22 cellular contexts compared by ENCODE assay signal in genomic region chr14:74784634-74785033, GRCh38. TPM values are rescaled to one million over a fixed set of nuclear protein-coding genes. Genes with fewer than 3 reads are reported as not detected.
DNase-seq lines count a peak whose midpoint lies in the region; ATAC-seq and TF ChIP-seq lines count a peak whose summit lies in the region.
"Had no signal": no experiment of that assay in that cellular context is flagged by ENCODE, and none has a peak within 500 bp of the region (broad histone marks: within the 10 kb centered on the region; RNA-seq: fewer than 3 reads in every experiment).

No MANE protein-coding gene starts in this region.

- H3K27me3 ChIP-seq in DND-41 (ENCODE audit: insufficient read depth, low read length, poor library complexity), result no peaks in the 10 kb centered on the region
- H3K27me3 ChIP-seq: BLaER1 treated with 17β-estradiol and CSF1 and Interleukin-3, amounts not matched to agents 10 nM and 100 nM; colonic mucosa; suprapubic skin; uterus had no signal

- no peak for DNase-seq in activated naive CD4-positive, alpha-beta T cell treated with anti-CD3 and anti-CD28 coated beads, Interleukin-2, amount 50 U/mL, for 16 hours
- DNase-seq in DND-41, result no peak
- DNase-seq in activated naive CD8-positive, alpha-beta T cell treated with anti-CD3 and anti-CD28 coated beads, Interleukin-2, amount 10 ng/mL, durations not matched to agents 7 days and 5 days, result no peak
- DNase-seq in progenitor cell of endocrine pancreas (ENCODE audit: low spot score, unreplicated experiment), result no peak
- no peak for DNase-seq in retina
- DNase-seq in NCI-H1417 treated with DMSO at 0.1 percent for 48 hours (lab: John Stamatoyannopoulos, UW), result no peak
- DNase-seq in SHP77 treated with DMSO at 0.1 percent for 48 hours (lab: John Stamatoyannopoulos, UW), result no peak
- DNase-seq: activated CD4-positive, alpha-beta T cell treated with anti-CD3 and anti-CD28 coated beads for 4 hours; activated CD8-positive, alpha-beta memory T cell treated with anti-CD3 and anti-CD28 coated beads, Interleukin-2, amount 50 U/mL, for 4 hours; colonic mucosa; DMS153; GDM1; NCI-H146; nucleus accumbens; SHP77; stimulated activated CD4-positive, alpha-beta T cell treated with anti-CD3 and anti-CD28 coated beads, Interleukin-15, amount 100 ng/mL, for 24 hours; uterus had no signal

- H3K27ac ChIP-seq in DND-41 (ENCODE audit: low read length), result no peak overlapping the region
- H3K27ac ChIP-seq: BLaER1 treated with 17β-estradiol and CSF1 and Interleukin-3, amounts not matched to agents 10 nM and 100 nM; colonic mucosa; HL-60; suprapubic skin; uterus had no signal

- no peaks in the 10 kb centered on the region for H3K27me3 Mint-ChIP-seq in activated naive CD4-positive, alpha-beta T cell treated with anti-CD3 and anti-CD28 coated beads, Interleukin-2, amount 50 U/mL, for 24 hours
- no peaks in the 10 kb centered on the region for H3K27me3 Mint-ChIP-seq in activated naive CD8-positive, alpha-beta T cell treated with anti-CD3 and anti-CD28 coated beads, Interleukin-2, amount 10 ng/mL, durations not matched to agents 7 days and 5 days
- H3K27me3 Mint-ChIP-seq in progenitor cell of endocrine pancreas, result no peaks in the 10 kb centered on the region

- H3K27ac Mint-ChIP-seq in activated naive CD4-positive, alpha-beta T cell treated with anti-CD3 and anti-CD28 coated beads, Interleukin-2, amount 50 U/mL, for 24 hours, result peak overlapping the region; percentile 52
- H3K27ac Mint-ChIP-seq in activated naive CD8-positive, alpha-beta T cell treated with anti-CD3 and anti-CD28 coated beads, Interleukin-2, amount 10 ng/mL, durations not matched to agents 7 days and 5 days, result no peak overlapping the region
- peak overlapping the region; percentile 88 for H3K27ac Mint-ChIP-seq in progenitor cell of endocrine pancreas

- ATAC-seq in DND-41 (ENCODE audit: insufficient read depth, low read depth), result peak; percentile 52; the same call in 1 of the 3 replicates
- ATAC-seq in activated naive CD8-positive, alpha-beta T cell treated with anti-CD3 and anti-CD28 coated beads, Interleukin-2, amount 10 ng/mL, durations not matched to agents 7 days and 5 days (ENCODE audit: low read depth), result peak; percentile 79
- ATAC-seq: K562 had no signal

- H3K9me3 Mint-ChIP-seq in activated naive CD4-positive, alpha-beta T cell treated with anti-CD3 and anti-CD28 coated beads, Interleukin-2, amount 50 U/mL, for 24 hours, result no peaks in the 10 kb centered on the region
- no peaks in the 10 kb centered on the region for H3K9me3 Mint-ChIP-seq in activated naive CD8-positive, alpha-beta T cell treated with anti-CD3 and anti-CD28 coated beads, Interleukin-2, amount 10 ng/mL, durations not matched to agents 7 days and 5 days
- no peaks in the 10 kb centered on the region for H3K9me3 Mint-ChIP-seq in progenitor cell of endocrine pancreas (ENCODE audit: low read depth)

- H3K4me1 Mint-ChIP-seq in activated naive CD4-positive, alpha-beta T cell treated with anti-CD3 and anti-CD28 coated beads, Interleukin-2, amount 50 U/mL, for 24 hours, result peaks cover 43% of the 10 kb centered on the region
- H3K4me1 Mint-ChIP-seq in activated naive CD8-positive, alpha-beta T cell treated with anti-CD3 and anti-CD28 coated beads, Interleukin-2, amount 10 ng/mL, durations not matched to agents 7 days and 5 days, result peaks cover 22% of the 10 kb centered on the region
- peaks cover 4% of the 10 kb centered on the region for H3K4me1 Mint-ChIP-seq in progenitor cell of endocrine pancreas (ENCODE audit: low read depth)

- peaks cover 87% of the 10 kb centered on the region for H3K36me3 ChIP-seq in DND-41 (ENCODE audit: insufficient read depth, low read length)
- H3K36me3 ChIP-seq: uterus had no signal

- no peak overlapping the region for H3K9ac ChIP-seq in DND-41 (ENCODE audit: low read depth, low read length)
- H3K9ac ChIP-seq: BLaER1 treated with 17β-estradiol and CSF1 and Interleukin-3, amounts not matched to agents 10 nM and 100 nM had no signal

- no peak for TF ChIP-seq CTCF in DND-41 (IDR thresholded peaks at IDR 0.05; ENCODE audit: borderline replicate concordance, extremely low read depth, low read length, poor library complexity, severe bottlenecking)
- TF ChIP-seq CTCF in progenitor cell of endocrine pancreas (IDR thresholded peaks at IDR 0.05; ENCODE audit: unreplicated experiment), result no peak

- H4K20me1 ChIP-seq in DND-41 (ENCODE audit: insufficient read depth, low read length), result peaks cover 16% of the 10 kb centered on the region; the same call in 1 of the 2 replicates

- peaks cover 75% of the 10 kb centered on the region for H3K79me2 ChIP-seq in DND-41 (ENCODE audit: insufficient read depth, low read length)

- no peak overlapping the region for H3K4me3 ChIP-seq in DND-41 (ENCODE audit: low read depth in 1 of 2, low read length in 2 of 2)
- H3K4me3 ChIP-seq: BLaER1 treated with 17β-estradiol and CSF1 and Interleukin-3, amounts not matched to agents 10 nM and 100 nM; colonic mucosa; K562; suprapubic skin; uterus had no signal

- no peak overlapping the region for H2AFZ ChIP-seq in DND-41 (ENCODE audit: low read depth, low read length)

- H3K4me1 ChIP-seq in DND-41 (ENCODE audit: insufficient read depth, low read length), result no peaks in the 10 kb centered on the region
- H3K4me1 ChIP-seq: colonic mucosa, suprapubic skin, uterus had no signal

- POLR2A ChIA-PET in activated naive CD8-positive, alpha-beta T cell treated with anti-CD3 and anti-CD28 coated beads, Interleukin-2, amount 10 ng/mL, durations not matched to agents 7 days and 5 days (lab: Charles Lee), result interaction anchor here (2.1 kb wide), 1 partner anchor 21 kb away, joined by 15 read pairs; the partner anchor contains the start of gene YLPM1

- H3K9me3 ChIP-seq in DND-41 (ENCODE audit: insufficient read depth, low read length, severe bottlenecking), result no peaks in the 10 kb centered on the region
- H3K9me3 ChIP-seq: colonic mucosa, suprapubic skin, uterus had no signal

- H3K4me2 ChIP-seq in DND-41 (ENCODE audit: insufficient read depth, low read length), result no peak overlapping the region
- H3K4me2 ChIP-seq: BLaER1 treated with 17β-estradiol and CSF1 and Interleukin-3, amounts not matched to agents 10 nM and 100 nM had no signal

- peaks cover 31% of the 10 kb centered on the region for H3K36me3 Mint-ChIP-seq in activated naive CD4-positive, alpha-beta T cell treated with anti-CD3 and anti-CD28 coated beads, Interleukin-2, amount 50 U/mL, for 24 hours
- H3K36me3 Mint-ChIP-seq in activated naive CD8-positive, alpha-beta T cell treated with anti-CD3 and anti-CD28 coated beads, Interleukin-2, amount 10 ng/mL, durations not matched to agents 7 days and 5 days, result peaks cover 40% of the 10 kb centered on the region
- peaks cover 31% of the 10 kb centered on the region for H3K36me3 Mint-ChIP-seq in progenitor cell of endocrine pancreas (ENCODE audit: insufficient read depth)

- H3K4me3 Mint-ChIP-seq in activated naive CD4-positive, alpha-beta T cell treated with anti-CD3 and anti-CD28 coated beads, Interleukin-2, amount 50 U/mL, for 24 hours, result no peak overlapping the region
- no peak overlapping the region for H3K4me3 Mint-ChIP-seq in activated naive CD8-positive, alpha-beta T cell treated with anti-CD3 and anti-CD28 coated beads, Interleukin-2, amount 10 ng/mL, durations not matched to agents 7 days and 5 days
- no peak overlapping the region for H3K4me3 Mint-ChIP-seq in progenitor cell of endocrine pancreas (ENCODE audit: low read depth)

RNA-seq across cellular contexts. Expression of gene YLPM1, which starts 21.5 kb away (rescaled TPM):
- 10 to 100 TPM; 71.7 to 74.4 TPM for total RNA-seq in activated naive CD8-positive, alpha-beta T cell treated with anti-CD3 and anti-CD28 coated beads, Interleukin-2, amount 10 ng/mL, durations not matched to agents 7 days and 5 days
- total RNA-seq in progenitor cell of endocrine pancreas, result 119 and 128 TPM in 2 replicates
